Comparison of ENCODE assay signal across 21 cellular contexts in genomic region chr20:17622851-17623508, GRCh38. TPM values are rescaled to one million over a fixed set of nuclear protein-coding genes. Genes with fewer than 3 reads are reported as not detected.
DNase-seq lines count a peak whose midpoint lies in the region; ATAC-seq, FAIRE-seq and TF ChIP-seq lines count a peak whose summit lies in the region.
"Had no signal": no experiment of that assay in that cellular context is flagged by ENCODE, and none has a peak within 500 bp of the region (broad histone marks: within the 10 kb centered on the region; RNA-seq: fewer than 3 reads in every experiment).

No MANE protein-coding gene starts in this region.

- TF ChIP-seq RAD21 in SK-N-SH (IDR thresholded peaks at IDR 0.05; ENCODE audit: low read length) = no peak

- H3K27ac ChIP-seq in SK-N-SH (ENCODE audit: low read depth in 2 of 2, low read length in 1 of 2) = no peak overlapping the region
- H3K27ac ChIP-seq in coronary artery = no peak overlapping the region
- no peak overlapping the region for H3K27ac ChIP-seq in osteoblast (ENCODE audit: low read depth, low read length)
- H3K27ac ChIP-seq: 22Rv1, heart right ventricle had no signal

- no peaks in the 10 kb centered on the region for H3K79me2 ChIP-seq in SK-N-SH (ENCODE audit: insufficient read depth)
- H3K79me2 ChIP-seq in osteoblast (ENCODE audit: insufficient read depth, low read length) = peaks cover 55% of the 10 kb centered on the region

- CTCF ChIA-PET in SK-N-SH (lab: Yijun Ruan, JAX) = interaction anchor here (1.1 to 3.8 kb wide), 5 partner anchors 12 to 117 kb away, joined by 3 to 15 read pairs (median 6); no protein-coding TSS in a partner anchor

- DNase-seq in SK-N-SH (peak; percentile 10), GM12891 (ENCODE audit: insufficient read length, low spot score) (peak; percentile 5), coronary artery (ENCODE audit: low spot score) (peak; percentile 69), osteoblast (ENCODE audit: insufficient read length, low spot score, missing footprints) (peak; percentile 77), D341Med (ENCODE audit: low spot score) (no peak), anterior cingulate cortex (lab: John Stamatoyannopoulos, UW) (no peak), globus pallidus (ENCODE audit: low spot score) (no peak)
- DNase-seq: activated CD4-positive, alpha-beta T cell treated with anti-CD3 and anti-CD28 coated beads, Interleukin-2, amount 10 ng/mL, durations not matched to agents 24 days and 14 days; activated T-cell treated with anti-CD3 and anti-CD28 coated beads, Interleukin-2, amount 50 U/mL, for 4 hours; AML-193; DMS79; effector CD8-positive, alpha-beta T cell; heart right ventricle; NCI-H1092; NCI-H187 treated with DMSO at 0.1 percent for 48 hours; NCI-H526 treated with DMSO at 0.1 percent for 48 hours; stimulated activated CD8-positive, alpha-beta memory T cell treated with anti-CD3 and anti-CD28 coated beads, Interleukin-4, amount 100 ng/mL, for 48 hours had no signal

- TF ChIP-seq CTCF in SK-N-SH (IDR thresholded peaks at IDR 0.05) = no peak
- no peak for TF ChIP-seq CTCF in coronary artery (IDR thresholded peaks at IDR 0.05)
- TF ChIP-seq CTCF in osteoblast (IDR thresholded peaks at IDR 0.05; ENCODE audit: extremely low read depth, low read depth, low read length) = no peak

- H3K9ac ChIP-seq in SK-N-SH = no peak overlapping the region

- H3K9me2 ChIP-seq in SK-N-SH = no peaks in the 10 kb centered on the region

- no peak overlapping the region for H3K4me2 ChIP-seq in SK-N-SH
- H3K4me2 ChIP-seq in osteoblast (ENCODE audit: insufficient read depth, low read length) = no peak overlapping the region

- no peak for FAIRE-seq in GM12891 (lab: Jason Lieb, UNC)

- WGBS in SK-N-SH (ENCODE audit: low lambda C conversion rate) = 90% methylated on average over 4 of the region's 9 CpGs

- no peak for TF ChIP-seq EP300 in SK-N-SH (IDR thresholded peaks at IDR 0.05; ENCODE audit: borderline replicate concordance in 1 of 2, low read depth in 1 of 2, low read length in 1 of 2)

- POLR2A ChIA-PET in SK-N-SH (lab: Yijun Ruan, JAX) = no interaction called here

- H3K9me3 ChIP-seq in SK-N-SH (no peaks in the 10 kb centered on the region), osteoblast (ENCODE audit: low read depth, low read length) (no peaks in the 10 kb centered on the region)
- H3K9me3 ChIP-seq: HAP-1, heart right ventricle, stomach had no signal

- no peak for ATAC-seq in SK-N-SH treated with all-trans-retinoic acid at 6 μM for 48 hours
- ATAC-seq: activated T-cell treated with anti-CD3 and anti-CD28 coated beads, Interleukin-2, amount 50 U/mL, for 4 hours; heart right ventricle had no signal

- H3K4me3 ChIP-seq in SK-N-SH (ENCODE audit: low read depth in 2 of 2, low read length in 1 of 2) (no peak overlapping the region), coronary artery (no peak overlapping the region), osteoblast (ENCODE audit: insufficient read depth, low read length) (no peak overlapping the region)
- H3K4me3 ChIP-seq: HAP-1, heart right ventricle, stomach had no signal

- H2AFZ ChIP-seq in SK-N-SH (ENCODE audit: low read depth) (no peak overlapping the region), osteoblast (ENCODE audit: low read length) (no peak overlapping the region)

- H3K27me3 ChIP-seq in SK-N-SH (ENCODE audit: insufficient read depth) (no peaks in the 10 kb centered on the region), osteoblast (ENCODE audit: insufficient read depth, low read length) (no peaks in the 10 kb centered on the region)
- H3K27me3 ChIP-seq: heart right ventricle, stomach had no signal

- peaks cover 3 to 66% of the 10 kb centered on the region in 2 experiments for H3K36me3 ChIP-seq in SK-N-SH (replicated peaks in 1 of 2; ENCODE audit: control insufficient read depth in 1 of 2, insufficient read depth in 2 of 2, low read length in 1 of 2)
- peaks cover 96% of the 10 kb centered on the region for H3K36me3 ChIP-seq in osteoblast (ENCODE audit: insufficient read depth, low read length)

- no peak for TF ChIP-seq POLR2A in GM12891 (IDR thresholded peaks at IDR 0.05; ENCODE audit: low read depth, low read length)

- H3F3A ChIP-seq in SK-N-SH (replicated peaks; ENCODE audit: insufficient read depth) = no peaks in the 10 kb centered on the region

- H4K20me1 ChIP-seq in SK-N-SH (ENCODE audit: insufficient read depth) = no peaks in the 10 kb centered on the region
- H4K20me1 ChIP-seq in osteoblast (ENCODE audit: insufficient read depth, low read length) = peaks cover 53% of the 10 kb centered on the region

- H3K4me1 ChIP-seq in SK-N-SH (ENCODE audit: control insufficient read depth in 1 of 2, insufficient read depth in 2 of 2, low read depth in 1 of 2, low read length in 1 of 2) (no peaks in the 10 kb centered on the region), osteoblast (ENCODE audit: insufficient read depth, low read length) (no peaks in the 10 kb centered on the region)
- H3K4me1 ChIP-seq: HAP-1 had no signal

TF ChIP-seq in SK-N-SH, 30 proteins besides CTCF, POLR2A, EP300 and RAD21 (continues in another document):
- TF ChIP-seq SIN3A (IDR thresholded peaks at IDR 0.05; ENCODE audit: borderline replicate concordance, low read depth, low read length) (no peak), TCF12 (IDR thresholded peaks at IDR 0.05) (no peak), GATA2 (CRISPR knock-in tag; IDR thresholded peaks at IDR 0.05) (no peak), JUND (IDR thresholded peaks at IDR 0.05) (no peak), ZBTB33 (IDR thresholded peaks at IDR 0.05; ENCODE audit: borderline replicate concordance, low read depth) (no peak)

TF ChIP-seq in SK-N-SH treated with all-trans-retinoic acid at 6 μM for 48 hours, 23 proteins besides CTCF, POLR2A, EP300 and RAD21 (continues in another document):
- TF ChIP-seq ESRRG (CRISPR knock-in tag; IDR thresholded peaks at IDR 0.05) = no peak
- no peak for TF ChIP-seq TOX (CRISPR knock-in tag; IDR thresholded peaks at IDR 0.05; ENCODE audit: borderline replicate concordance)
- no peak for TF ChIP-seq SNAI2 (CRISPR knock-in tag; IDR thresholded peaks at IDR 0.05)
- TF ChIP-seq OSR1 (CRISPR knock-in tag; IDR thresholded peaks at IDR 0.05) = no peak
- TF ChIP-seq RARB (CRISPR knock-in tag; IDR thresholded peaks at IDR 0.05) = no peak

TF ChIP-seq in GM12891, 5 proteins besides CTCF, POLR2A, EP300 and RAD21:
- no peak for TF ChIP-seq PAX5 (IDR thresholded peaks at IDR 0.05; ENCODE audit: insufficient read depth, low read length, severe bottlenecking)
- TF ChIP-seq POLR2AphosphoS5 (IDR thresholded peaks at IDR 0.05; ENCODE audit: low read depth, low read length) = no peak
- TF ChIP-seq TAF1 (IDR thresholded peaks at IDR 0.05; ENCODE audit: low read depth, low read length) = no peak
- no peak for TF ChIP-seq POU2F2 (IDR thresholded peaks at IDR 0.05; ENCODE audit: low read depth, low read length)
- no peak for TF ChIP-seq SPI1 (IDR thresholded peaks at IDR 0.05; ENCODE audit: low read depth, low read length)
TF ChIP-seq in GM12891: peak in this region for 0.

RNA-seq across cellular contexts. Expression of gene DSTN, which starts 53.1 kb away (rescaled TPM):
- polyA plus RNA-seq in SK-N-SH (2012; rRNA removed) = 151 and 167 TPM in 2 replicates
- polyA plus RNA-seq in SK-N-SH (2012; cell fraction: cytosol; rRNA removed) = 249 and 348 TPM in 2 replicates
- 57.6 and 74.2 TPM in 2 replicates for polyA plus RNA-seq in SK-N-SH (2012; cell fraction: nucleus; rRNA removed)
- 61.6 TPM for polyA plus RNA-seq in GM12891 (2012; ENCODE audit: low read depth, missing spikeins)
- 627 and 634 TPM in 2 replicates for total RNA-seq in osteoblast

RNA-seq across cellular contexts. Expression of gene RRBP1, which starts 59.1 kb away (rescaled TPM):
- 31.0 and 50.2 TPM in 2 replicates for polyA plus RNA-seq in SK-N-SH (2012; rRNA removed)
- 28.4 and 38.4 TPM in 2 replicates for polyA plus RNA-seq in SK-N-SH (2012; cell fraction: cytosol; rRNA removed)
- 71.4 and 77.4 TPM in 2 replicates for polyA plus RNA-seq in SK-N-SH (2012; cell fraction: nucleus; rRNA removed)
- 32.6 TPM for polyA plus RNA-seq in GM12891 (2012; ENCODE audit: low read depth, missing spikeins)
- total RNA-seq in osteoblast = 122 and 126 TPM in 2 replicates

Comparison
In these comparisons a context has a peak if more than half of its experiments do, and no peak if none do; other contexts are left out.
1. DNase-seq: peak in SK-N-SH (single experiment), GM12891 (single experiment), coronary artery (single experiment) and osteoblast (single experiment); none in D341Med (single experiment), anterior cingulate cortex (0 of 58) and globus pallidus (single experiment).